In the genomic region with DNA sequence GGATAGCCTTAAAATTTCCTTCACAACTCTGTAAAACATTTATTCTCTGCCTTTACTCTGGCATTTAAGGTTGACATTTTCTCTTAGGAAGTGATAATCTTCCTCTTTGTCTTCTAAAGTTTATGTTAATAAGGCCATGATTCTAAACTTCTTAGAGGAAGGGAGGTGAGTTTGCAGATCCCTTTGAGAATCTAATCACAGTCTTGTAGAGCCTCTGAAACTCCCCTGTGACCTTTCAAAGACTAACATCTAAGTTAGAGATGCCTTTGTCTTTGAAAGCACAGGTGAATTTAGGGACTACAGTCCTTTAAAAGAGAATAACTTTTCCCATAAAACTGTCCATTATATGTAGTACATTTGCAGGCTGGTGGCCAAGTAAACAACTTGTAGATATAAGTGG, we compare ENCODE assay signal across 26 cellular contexts.
"Had no signal": no experiment of that assay in that cellular context is flagged by ENCODE, and none has a peak within 500 bp of the region (broad histone marks: within the 10 kb centered on the region; RNA-seq: fewer than 3 reads in every experiment).

No MANE protein-coding gene starts in this region.

- ATAC-seq: activated CD8-positive, alpha-beta memory T cell treated with anti-CD3 and anti-CD28 coated beads, Interleukin-2, amount 10 ng/mL, durations not matched to agents 7 days and 5 days; body of pancreas; left colon; naive thymus-derived CD8-positive, alpha-beta T cell had no signal

- H3K4me3 Mint-ChIP-seq: activated CD4-positive, alpha-beta memory T cell treated with anti-CD3 and anti-CD28 coated beads, Interleukin-2, amount 10 ng/mL, durations not matched to agents 7 days and 5 days; activated CD4-positive, alpha-beta T cell treated with anti-CD3 and anti-CD28 coated beads, Interleukin-2, amount 10 ng/mL, durations not matched to agents 7 days and 5 days; activated CD8-positive, alpha-beta memory T cell treated with anti-CD3 and anti-CD28 coated beads, Interleukin-2, amount 10 ng/mL, durations not matched to agents 7 days and 5 days; activated naive CD4-positive, alpha-beta T cell treated with anti-CD3 and anti-CD28 coated beads, Interleukin-2, amount 50 U/mL, for 24 hours; naive thymus-derived CD8-positive, alpha-beta T cell; stimulated activated naive CD8-positive, alpha-beta T cell treated with anti-CD3 and anti-CD28 coated beads, Interleukin-15, Interleukin-2, amounts not matched to agents 100 ng/mL and 50 ng/mL, for 24 hours had no signal

- H3K36me3 ChIP-seq: adrenal gland, esophagus squamous epithelium, right atrium auricular region, thoracic aorta had no signal

- H3K27me3 ChIP-seq: adrenal gland, body of pancreas, esophagus squamous epithelium, right atrium auricular region had no signal

- H3K4me3 ChIP-seq: adrenal gland, body of pancreas, esophagus squamous epithelium, right atrium auricular region, thoracic aorta had no signal

- H3K27ac Mint-ChIP-seq: activated CD4-positive, alpha-beta memory T cell treated with anti-CD3 and anti-CD28 coated beads, Interleukin-2, amount 10 ng/mL, durations not matched to agents 7 days and 5 days; activated CD4-positive, alpha-beta T cell treated with anti-CD3 and anti-CD28 coated beads, Interleukin-2, amount 10 ng/mL, durations not matched to agents 7 days and 5 days; activated CD8-positive, alpha-beta memory T cell treated with anti-CD3 and anti-CD28 coated beads, Interleukin-2, amount 10 ng/mL, durations not matched to agents 7 days and 5 days; activated T-helper 2 cell treated with anti-CD3 and anti-CD28 coated beads, Interferon-gamma antibody, Interleukin-2, Interleukin-4, amounts not matched to agents 10 μg/mL and 5 μg/mL and 100 μg/mL, durations not matched to agents 14 hours and 24 hours and 36 hours; stimulated activated naive CD8-positive, alpha-beta T cell treated with anti-CD3 and anti-CD28 coated beads, Interleukin-15, Interleukin-2, amounts not matched to agents 100 ng/mL and 50 ng/mL, for 24 hours had no signal

- H3K9me3 ChIP-seq: body of pancreas, esophagus squamous epithelium, thoracic aorta had no signal

- H3K27me3 Mint-ChIP-seq: activated CD4-positive, alpha-beta memory T cell treated with anti-CD3 and anti-CD28 coated beads, Interleukin-2, amount 10 ng/mL, durations not matched to agents 7 days and 5 days; activated CD4-positive, alpha-beta T cell treated with anti-CD3 and anti-CD28 coated beads, Interleukin-2, amount 10 ng/mL, durations not matched to agents 7 days and 5 days; activated CD8-positive, alpha-beta memory T cell treated with anti-CD3 and anti-CD28 coated beads, Interleukin-2, amount 10 ng/mL, durations not matched to agents 7 days and 5 days; activated naive CD4-positive, alpha-beta T cell treated with anti-CD3 and anti-CD28 coated beads, Interleukin-2, amount 50 U/mL, for 24 hours; naive thymus-derived CD8-positive, alpha-beta T cell; stimulated activated naive CD8-positive, alpha-beta T cell treated with anti-CD3 and anti-CD28 coated beads, Interleukin-15, Interleukin-2, amounts not matched to agents 100 ng/mL and 50 ng/mL, for 24 hours had no signal

- H3K9me3 Mint-ChIP-seq: activated naive CD4-positive, alpha-beta T cell treated with anti-CD3 and anti-CD28 coated beads, Interleukin-2, amount 50 U/mL, for 24 hours; immature natural killer cell had no signal

- FAIRE-seq: colon, endometrium, kidney, urothelium cell line had no signal

- H3K27ac ChIP-seq: adrenal gland, body of pancreas, epithelial cell of prostate, esophagus squamous epithelium, right atrium auricular region, thoracic aorta had no signal

- DNase-seq: activated CD4-positive, alpha-beta memory T cell treated with anti-CD3 and anti-CD28 coated beads, Interleukin-2, amount 10 ng/mL, durations not matched to agents 7 days and 5 days; activated CD4-positive, alpha-beta T cell treated with anti-CD3 and anti-CD28 coated beads for 1 hour; activated CD4-positive, alpha-beta T cell treated with anti-CD3 and anti-CD28 coated beads, Interleukin-2, amount 10 ng/mL, durations not matched to agents 7 days and 5 days; activated CD8-positive, alpha-beta memory T cell treated with anti-CD3 and anti-CD28 coated beads, Interleukin-2, amount 10 ng/mL, durations not matched to agents 7 days and 5 days; activated T-cell treated with anti-CD3 and anti-CD28 coated beads, Interleukin-2, amount 50 U/mL, for 48 hours; adrenal gland; aorta; body of pancreas; effector CD8-positive, alpha-beta T cell; esophagus squamous epithelium; foreskin melanocyte; immature natural killer cell; kidney; left colon; naive thymus-derived CD8-positive, alpha-beta T cell; stimulated activated CD4-positive, alpha-beta T cell treated with anti-CD3 and anti-CD28 coated beads, Interleukin-15, amount 100 ng/mL, for 24 hours; T-helper 2 cell had no signal
